ENCODE assay signal across 8 cellular contexts in genomic region chr2:131104487-131105155, GRCh38. TPM values are rescaled to one million over a fixed set of nuclear protein-coding genes. Genes with fewer than 3 reads are reported as not detected.
A peak's percentile ranks its signal among the peaks of the same experiment; 100 is the strongest.
DNase-seq lines count a peak whose midpoint lies in the region; ATAC-seq, FAIRE-seq and TF ChIP-seq lines count a peak whose summit lies in the region.

No MANE protein-coding gene starts in this region.

- peak; percentile 56 for DNase-seq in DND-41
- DNase-seq in HTR-8/SVneo (ENCODE audit: insufficient read length, low spot score), result peak; percentile 69
- peak; percentile 79 for DNase-seq in OCI-M1 (lab: John Stamatoyannopoulos, UW)
- peak; percentile 24 for DNase-seq in activated T-helper 9 cell treated with anti-CD3 and anti-CD28 coated beads, Interleukin-2, amount 50 U/mL, for 16 hours (ENCODE audit: low read depth)
- peak; percentile 64 to 87 for DNase-seq in foreskin fibroblast
- peak; percentile 35 for DNase-seq in omental fat pad (ENCODE audit: low spot score)

- peak overlapping the region; percentile 71 for H2AFZ ChIP-seq in DND-41 (ENCODE audit: low read depth, low read length)

- no peaks in the 10 kb centered on the region for H3K27me3 ChIP-seq in DND-41 (ENCODE audit: insufficient read depth, low read length, poor library complexity)

- H3K36me3 ChIP-seq in DND-41 (ENCODE audit: insufficient read depth, low read length) (peaks cover 8% of the 10 kb centered on the region), urinary bladder (ENCODE audit: insufficient read depth) (no peaks in the 10 kb centered on the region)

- H3K4me1 ChIP-seq in DND-41 (ENCODE audit: insufficient read depth, low read length) (peaks cover 44% of the 10 kb centered on the region), urinary bladder (ENCODE audit: insufficient read depth) (no peaks in the 10 kb centered on the region)

- H3K4me2 ChIP-seq in DND-41 (ENCODE audit: insufficient read depth, low read length), result peak overlapping the region; percentile 87

- peak overlapping the region; percentile 94 for H3K9ac ChIP-seq in DND-41 (ENCODE audit: low read depth, low read length)

- ATAC-seq in DND-41 (ENCODE audit: insufficient read depth, low read depth) (peak; percentile 77), GM21528 (IDR thresholded peaks at IDR 0.05; ENCODE audit: low FRiP score, unreplicated experiment) (peak; percentile 66), omental fat pad (ENCODE audit: low FRiP score) (peak; percentile 94)

- H4K20me1 ChIP-seq in DND-41 (ENCODE audit: insufficient read depth, low read length), result peaks cover 34% of the 10 kb centered on the region

- WGBS in urinary bladder, result under 1% methylated on average over 20 of the region's 20 CpGs

- H3K4me3 ChIP-seq in DND-41 (ENCODE audit: low read depth in 1 of 2, low read length in 2 of 2) (peak overlapping the region; percentile 66 to 77), foreskin fibroblast (ENCODE audit: low read depth in 1 of 2, low read length in 2 of 2) (peak overlapping the region; percentile 74 to 89), urinary bladder (ENCODE audit: low read depth, low read length) (peak overlapping the region; percentile 96)

- H3K27ac ChIP-seq in DND-41 (ENCODE audit: low read length), result peak overlapping the region; percentile 91
- H3K27ac ChIP-seq in urinary bladder (ENCODE audit: low read depth), result peak overlapping the region; percentile 73

- peaks cover 46% of the 10 kb centered on the region for H3K79me2 ChIP-seq in DND-41 (ENCODE audit: insufficient read depth, low read length)

- no peaks in the 10 kb centered on the region for H3K9me3 ChIP-seq in DND-41 (ENCODE audit: insufficient read depth, low read length, severe bottlenecking)

- no peak for FAIRE-seq in HTR-8/SVneo (lab: Jason Lieb, UNC)

- no peak for TF ChIP-seq CTCF in DND-41 (IDR thresholded peaks at IDR 0.05; ENCODE audit: borderline replicate concordance, extremely low read depth, low read length, poor library complexity, severe bottlenecking)
- no peak for TF ChIP-seq CTCF in foreskin fibroblast (IDR thresholded peaks at IDR 0.05; ENCODE audit: low read depth, low read length)
- no peak for TF ChIP-seq CTCF in omental fat pad (IDR thresholded peaks at IDR 0.05)

RNA-seq across cellular contexts. Expression of gene PLEKHB2, which starts 0.5 kb away (rescaled TPM):
- 100 to 1,000 TPM in 1 of 4 donors, 10 to 100 TPM in 3; 46.3 to 107 (median 78.3) TPM for total RNA-seq in omental fat pad
- total RNA-seq in urinary bladder, result 40.4 TPM
- polyA plus RNA-seq in urinary bladder, result 27.1 TPM

RNA-seq across cellular contexts. Expression of gene FAM168B, which starts 11.4 kb away (rescaled TPM):
- total RNA-seq in omental fat pad (100 to 1,000 TPM in 3 of 4 donors, 10 to 100 TPM in 1; 97.7 to 137 (median 122) TPM), urinary bladder (71.9 TPM)
- polyA plus RNA-seq in urinary bladder, result 120 TPM

Comparison
In these comparisons a context has a peak if more than half of its experiments do, and no peak if none do; other contexts are left out.
1. Peak in every context shown above with its lines: DNase-seq, ATAC-seq, H3K4me3 ChIP-seq and H3K27ac ChIP-seq.
2. DNase-seq: peak in every context shown above with its lines; median percentile 79 in OCI-M1; 76 in foreskin fibroblast; 69 in HTR-8/SVneo; 56 in DND-41; 35 in omental fat pad; 24 in activated T-helper 9 cell treated with anti-CD3 and anti-CD28 coated beads, Interleukin-2, amount 50 U/mL, for 16 hours.